ENCODE assay signal across 16 cellular contexts in the genomic region with DNA sequence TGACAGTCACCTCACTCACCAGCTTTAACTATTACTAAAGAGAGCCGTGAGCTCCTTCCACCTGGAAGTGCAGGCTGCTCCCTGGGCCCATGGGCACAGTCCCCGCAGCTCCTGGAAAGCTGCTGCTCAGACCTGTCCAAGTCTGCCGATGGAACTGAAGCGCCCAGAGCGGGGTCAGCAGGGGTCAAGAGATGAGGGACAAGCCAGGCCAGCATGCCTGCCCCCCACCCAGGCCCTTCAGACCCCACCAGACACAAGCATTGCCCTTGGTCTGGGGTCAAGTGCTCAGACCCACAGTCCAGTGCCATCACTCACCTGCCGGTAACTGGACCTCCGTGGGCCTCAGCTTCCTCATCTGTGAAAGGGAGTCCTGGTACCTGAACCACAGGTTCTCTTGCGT. TPM values are rescaled to one million over a fixed set of nuclear protein-coding genes. Genes with fewer than 3 reads are reported as not detected.
DNase-seq lines count a peak whose midpoint lies in the region; ATAC-seq and TF ChIP-seq lines count a peak whose summit lies in the region.
"Had no signal": no experiment of that assay in that cellular context is flagged by ENCODE, and none has a peak within 500 bp of the region (broad histone marks: within the 10 kb centered on the region; RNA-seq: fewer than 3 reads in every experiment).

No MANE protein-coding gene starts in this region.

- no peak overlapping the region for H3K27ac ChIP-seq in suprapubic skin

- TF ChIP-seq CTCF in chondrocyte (IDR thresholded peaks at IDR 0.05), result no peak
- no peak for TF ChIP-seq CTCF in suprapubic skin (IDR thresholded peaks at IDR 0.05)

- no peaks in the 10 kb centered on the region for H3K9me3 ChIP-seq in suprapubic skin

- intact Hi-C loops in posterior vena cava (cut with DNase I), result no loop called here

- H3K9me3 Mint-ChIP-seq in activated T-cell treated with anti-CD3 and anti-CD28 coated beads, Interleukin-2, amount 50 U/mL, for 24 hours, result no peaks in the 10 kb centered on the region
- no peaks in the 10 kb centered on the region for H3K9me3 Mint-ChIP-seq in activated T-cell treated with anti-CD3 and anti-CD28 coated beads, Interleukin-2, amount 50 U/mL, for 72 hours
- no peaks in the 10 kb centered on the region for H3K9me3 Mint-ChIP-seq in chondrocyte (ENCODE audit: low read depth)

- H3K36me3 Mint-ChIP-seq in activated T-cell treated with anti-CD3 and anti-CD28 coated beads, Interleukin-2, amount 50 U/mL, for 24 hours (ENCODE audit: low read depth), result peaks cover 21% of the 10 kb centered on the region
- no peaks in the 10 kb centered on the region for H3K36me3 Mint-ChIP-seq in activated T-cell treated with anti-CD3 and anti-CD28 coated beads, Interleukin-2, amount 50 U/mL, for 72 hours (ENCODE audit: insufficient read depth in 2 of 2)
- H3K36me3 Mint-ChIP-seq in chondrocyte (ENCODE audit: low read depth), result peaks cover 6% of the 10 kb centered on the region

- no peak for ATAC-seq in activated T-cell treated with anti-CD3 and anti-CD28 coated beads, Interleukin-2, amount 50 U/mL, for 72 hours (replicated peaks in 1 of 2)
- ATAC-seq: PC-3 had no signal

- H3K4me3 ChIP-seq in suprapubic skin, result no peak overlapping the region

- no peak overlapping the region for H3K27ac Mint-ChIP-seq in activated T-cell treated with anti-CD3 and anti-CD28 coated beads, Interleukin-2, amount 50 U/mL, for 24 hours
- no peak overlapping the region for H3K27ac Mint-ChIP-seq in activated T-cell treated with anti-CD3 and anti-CD28 coated beads, Interleukin-2, amount 50 U/mL, for 72 hours
- no peak overlapping the region for H3K27ac Mint-ChIP-seq in chondrocyte (ENCODE audit: unreplicated experiment)

- peak; percentile 17 for DNase-seq in activated T-cell treated with anti-CD3 and anti-CD28 coated beads, Interleukin-2, amount 50 U/mL, for 24 hours
- no peak for DNase-seq in activated T-cell treated with anti-CD3 and anti-CD28 coated beads, Interleukin-2, amount 50 U/mL, for 72 hours
- peak; percentile 67 for DNase-seq in chondrocyte (ENCODE audit: low spot score)
- peak; percentile 69 for DNase-seq in posterior vena cava (ENCODE audit: low spot score)
- peak; percentile 48 to 72 for DNase-seq in suprapubic skin (ENCODE audit: low spot score in 2 of 2)
- no peak for DNase-seq in ureter (ENCODE audit: low spot score)
- no peak for DNase-seq in NCI-H226
- DNase-seq: EL, KG1, NCI-H1048, NCI-H146, NCI-H2081 treated with DMSO at 0.1 percent for 48 hours, NCI-H2227 treated with DMSO at 0.1 percent for 48 hours, NCI-H526 treated with DMSO at 0.1 percent for 48 hours, PC-3 had no signal

- no peak for TF ChIP-seq EP300 in suprapubic skin (IDR thresholded peaks at IDR 0.05)

- no peaks in the 10 kb centered on the region for H3K27me3 ChIP-seq in suprapubic skin

- H3K36me3 ChIP-seq in suprapubic skin, result peaks cover 5% of the 10 kb centered on the region

- no peak for TF ChIP-seq POLR2A in suprapubic skin (IDR thresholded peaks at IDR 0.05)

- H3K27me3 Mint-ChIP-seq in activated T-cell treated with anti-CD3 and anti-CD28 coated beads, Interleukin-2, amount 50 U/mL, for 24 hours, result no peaks in the 10 kb centered on the region
- H3K27me3 Mint-ChIP-seq in activated T-cell treated with anti-CD3 and anti-CD28 coated beads, Interleukin-2, amount 50 U/mL, for 72 hours (ENCODE audit: low read depth), result no peaks in the 10 kb centered on the region
- no peaks in the 10 kb centered on the region for H3K27me3 Mint-ChIP-seq in chondrocyte (ENCODE audit: low read depth)
- H3K27me3 Mint-ChIP-seq: CD4-positive, alpha-beta memory T cell had no signal

- WGBS in suprapubic skin, result 100% methylated on average over 1 of the region's 8 CpGs

- peaks cover 7% of the 10 kb centered on the region for H3K4me1 Mint-ChIP-seq in activated T-cell treated with anti-CD3 and anti-CD28 coated beads, Interleukin-2, amount 50 U/mL, for 24 hours (ENCODE audit: low read depth)
- no peaks in the 10 kb centered on the region for H3K4me1 Mint-ChIP-seq in activated T-cell treated with anti-CD3 and anti-CD28 coated beads, Interleukin-2, amount 50 U/mL, for 72 hours (ENCODE audit: low read depth)
- peaks cover 2% of the 10 kb centered on the region for H3K4me1 Mint-ChIP-seq in chondrocyte (ENCODE audit: low read depth)

- H3K4me3 Mint-ChIP-seq in activated T-cell treated with anti-CD3 and anti-CD28 coated beads, Interleukin-2, amount 50 U/mL, for 24 hours, result no peak overlapping the region
- H3K4me3 Mint-ChIP-seq in activated T-cell treated with anti-CD3 and anti-CD28 coated beads, Interleukin-2, amount 50 U/mL, for 72 hours, result no peak overlapping the region
- no peak overlapping the region for H3K4me3 Mint-ChIP-seq in chondrocyte (ENCODE audit: unreplicated experiment)
- H3K4me3 Mint-ChIP-seq: CD4-positive, alpha-beta memory T cell had no signal

- H3K4me1 ChIP-seq in suprapubic skin, result peaks cover 16% of the 10 kb centered on the region

RNA-seq across cellular contexts. Expression of gene BIN1, which starts 59.9 kb away (rescaled TPM):
- 100 to 1,000 TPM in 1 of 2 donors, 10 to 100 TPM in 1; 87.3 to 127 TPM for total RNA-seq in activated T-cell treated with anti-CD3 and anti-CD28 coated beads, Interleukin-2, amount 50 U/mL, for 72 hours
- total RNA-seq in chondrocyte (40.0 to 64.0 TPM (median 63.6 TPM) in 3 replicates), posterior vena cava (10 to 100 TPM; 49.2 to 84.8 TPM), suprapubic skin (10 to 100 TPM in 1 of 4 donors, 1 to 10 TPM in 3; 5.6 to 13.3 (median 8.8) TPM), ureter (51.6 TPM)

Comparison
In these comparisons a context has a peak if more than half of its experiments do, and no peak if none do; other contexts are left out.
1. DNase-seq: peak in activated T-cell treated with anti-CD3 and anti-CD28 coated beads, Interleukin-2, amount 50 U/mL, for 24 hours (single experiment), chondrocyte (single experiment), posterior vena cava (single experiment) and suprapubic skin (2 of 2); none in activated T-cell treated with anti-CD3 and anti-CD28 coated beads, Interleukin-2, amount 50 U/mL, for 72 hours (0 of 2), ureter (single experiment) and NCI-H226 (single experiment).